ENCODE assay signal across 13 cellular contexts in the genomic region with DNA sequence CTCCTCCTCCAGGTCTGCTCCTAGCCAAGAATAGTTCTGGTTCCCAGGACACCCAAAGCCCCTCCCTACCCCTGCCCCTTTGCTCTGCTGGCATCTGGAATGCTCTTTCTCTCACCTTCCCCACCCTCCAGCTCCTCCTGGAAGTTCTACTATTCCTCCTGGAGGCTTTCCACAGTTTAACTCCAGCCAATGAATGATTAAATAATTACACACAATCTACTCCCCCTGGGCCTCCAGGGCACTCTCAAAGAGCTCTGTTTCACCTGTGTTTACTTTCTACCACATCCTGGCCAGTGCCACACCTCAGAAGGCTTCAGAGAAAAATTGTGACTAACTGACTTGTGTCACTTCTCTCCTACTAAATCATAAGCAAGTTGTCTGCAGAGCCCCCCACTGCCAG. TPM values are rescaled to one million over a fixed set of nuclear protein-coding genes. Genes with fewer than 3 reads are reported as not detected.
DNase-seq lines count a peak whose midpoint lies in the region.
"Had no signal": no experiment of that assay in that cellular context is flagged by ENCODE, and none has a peak within 500 bp of the region (broad histone marks: within the 10 kb centered on the region; RNA-seq: fewer than 3 reads in every experiment).

No MANE protein-coding gene starts in this region.

- DNase-seq in COLO668 (lab: John Stamatoyannopoulos, UW; ENCODE audit: unreplicated experiment): peak; percentile 62
- DNase-seq in HT1080 (ENCODE audit: low read depth): peak; percentile 11
- peak; percentile 22 for DNase-seq in RPMI8226
- peak; percentile 92 for DNase-seq in kidney tubule cell (ENCODE audit: low spot score)
- no peak for DNase-seq in activated effector memory CD4-positive, alpha-beta T cell treated with Interleukin-2 at 50 U/mL for 16 hours
- DNase-seq in epidermal melanocyte (ENCODE audit: insufficient read length, low spot score): no peak
- DNase-seq in NCI-H2227 treated with DMSO at 0.1 percent for 48 hours (lab: John Stamatoyannopoulos, UW): no peak
- no peak for DNase-seq in GM19240 (ENCODE audit: insufficient read length, low spot score)
- DNase-seq: adrenal gland; CD4-positive, alpha-beta memory T cell; heart right ventricle had no signal

RNA-seq across cellular contexts. Expression of a gene that starts 36.2 kb away (rescaled TPM):
- total RNA-seq in HT1080 (2014; rRNA removed; shearing (Covaris generic)): not detected in 2 replicates
- not detected in 2 replicates for polyA plus RNA-seq in HT1080 (2015; cell fraction: cytosol; rRNA removed)
- not detected in 2 replicates for polyA plus RNA-seq in HT1080 (2015; cell fraction: nucleus; rRNA removed)
- total RNA-seq: heart right ventricle, K562, sciatic nerve had no signal
- polyA plus RNA-seq: CD4-positive, alpha-beta memory T cell; K562 had no signal

RNA-seq across cellular contexts. Expression of a gene that starts 47.2 kb away (rescaled TPM):
- total RNA-seq in HT1080 (2014; rRNA removed; shearing (Covaris generic)): 25.2 and 33.9 TPM in 2 replicates
- 31.4 and 39.4 TPM in 2 replicates for polyA plus RNA-seq in HT1080 (2015; cell fraction: cytosol; rRNA removed)
- polyA plus RNA-seq in HT1080 (2015; cell fraction: nucleus; rRNA removed): 59.8 and 79.4 TPM in 2 replicates

RNA-seq across cellular contexts. Expression of a gene that starts 50.8 kb away (rescaled TPM):
- 13.7 and 17.6 TPM in 2 replicates for total RNA-seq in HT1080 (2014; rRNA removed; shearing (Covaris generic))
- 10.3 and 15.0 TPM in 2 replicates for polyA plus RNA-seq in HT1080 (2015; cell fraction: cytosol; rRNA removed)
- polyA plus RNA-seq in HT1080 (2015; cell fraction: nucleus; rRNA removed): 7.5 TPM in 2 replicates

Comparison
In these comparisons a context has a peak if more than half of its experiments do, and no peak if none do; other contexts are left out.
1. DNase-seq: peak in COLO668 (single experiment), HT1080 (single experiment), RPMI8226 (single experiment) and kidney tubule cell (single experiment); none in activated effector memory CD4-positive, alpha-beta T cell treated with Interleukin-2 at 50 U/mL for 16 hours (single experiment), epidermal melanocyte (single experiment), NCI-H2227 treated with DMSO at 0.1 percent for 48 hours (single experiment) and GM19240 (single experiment).